Comparison of ENCODE assay signal across 19 cellular contexts in genomic region chr11:116112031-116112935, GRCh38.
A peak's percentile ranks its signal among the peaks of the same experiment; 100 is the strongest.
DNase-seq lines count a peak whose midpoint lies in the region; TF ChIP-seq lines count a peak whose summit lies in the region.
"Had no signal": no experiment of that assay in that cellular context is flagged by ENCODE, and none has a peak within 500 bp of the region (broad histone marks: within the 10 kb centered on the region; RNA-seq: fewer than 3 reads in every experiment).

No MANE protein-coding gene starts in this region.

- H2AFZ ChIP-seq in MM.1S (ENCODE audit: low read length): no peak overlapping the region
- H2AFZ ChIP-seq: GM23248, neural progenitor cell had no signal

- no peaks in the 10 kb centered on the region for H3F3A ChIP-seq in MM.1S (ENCODE audit: insufficient read depth, low read length)

- no peaks in the 10 kb centered on the region for H3K9me3 ChIP-seq in MM.1S (replicated peaks; ENCODE audit: insufficient read depth, low read length)
- H3K9me3 ChIP-seq: mucosa of descending colon had no signal

- no peaks in the 10 kb centered on the region for H3K9me2 ChIP-seq in MM.1S (replicated peaks; ENCODE audit: insufficient read depth, low read length)

- TF ChIP-seq CTCF in MM.1S (IDR thresholded peaks at IDR 0.05; ENCODE audit: low read length): no peak

- H3K9ac ChIP-seq in MM.1S (ENCODE audit: low read length): no peak overlapping the region
- H3K9ac ChIP-seq: GM23248, neural progenitor cell had no signal

- H3K4me2 ChIP-seq in MM.1S (ENCODE audit: low read depth, low read length): no peak overlapping the region
- H3K4me2 ChIP-seq: neural progenitor cell had no signal

- H3K36me3 ChIP-seq in MM.1S (replicated peaks; ENCODE audit: insufficient read depth, low read length): no peaks in the 10 kb centered on the region
- H3K36me3 ChIP-seq: breast epithelium, heart right ventricle, neural progenitor cell had no signal

- H3K4me1 ChIP-seq in MM.1S (ENCODE audit: low read length): no peaks in the 10 kb centered on the region
- H3K4me1 ChIP-seq: breast epithelium had no signal

- H3K27me3 ChIP-seq in MM.1S (replicated peaks; ENCODE audit: insufficient read depth, low read length): no peaks in the 10 kb centered on the region
- H3K27me3 ChIP-seq: breast epithelium had no signal

- H3K4me3 ChIP-seq in MM.1S (ENCODE audit: low read length): no peak overlapping the region
- H3K4me3 ChIP-seq: breast epithelium, GM23248, heart right ventricle, mucosa of descending colon, neural progenitor cell had no signal

- no peaks in the 10 kb centered on the region for H4K20me1 ChIP-seq in MM.1S (ENCODE audit: insufficient read depth, low read length)

- no peak overlapping the region for H3K27ac ChIP-seq in MM.1S (ENCODE audit: low read length)
- H3K27ac ChIP-seq: breast epithelium, GM23248, heart right ventricle, neural progenitor cell had no signal

- no peaks in the 10 kb centered on the region for H3K79me2 ChIP-seq in MM.1S (ENCODE audit: low read length)

- DNase-seq in NCI-H1436 (lab: John Stamatoyannopoulos, UW) (peak; percentile 70), NCI-H345 (lab: John Stamatoyannopoulos, UW) (peak; percentile 20), ecto neural progenitor cell (ENCODE audit: low spot score) (peak; percentile 38), nucleus accumbens (lab: John Stamatoyannopoulos, UW) (peak in 33 of 56 donors; percentile 7 to 67 (median 30)), AG20443 (ENCODE audit: low spot score) (no peak), iPS-NIHi7 (ENCODE audit: extremely low spot score) (no peak), MM.1S (no peak)
- DNase-seq: activated CD4-positive, alpha-beta memory T cell treated with anti-CD3 and anti-CD28 coated beads, Interleukin-2, amount 10 ng/mL, durations not matched to agents 7 days and 5 days; activated gamma-delta T cell; CD4-positive, alpha-beta memory T cell; DMS79; GM23248; heart right ventricle; mucosa of descending colon; NCI-H82; small intestine; stimulated activated naive CD4-positive, alpha-beta T cell had no signal

Comparison
In these comparisons a context has a peak if more than half of its experiments do, and no peak if none do; other contexts are left out.
1. DNase-seq: peak in NCI-H1436 (single experiment), NCI-H345 (single experiment), ecto neural progenitor cell (single experiment) and nucleus accumbens (33 of 56); none in AG20443 (single experiment), iPS-NIHi7 (single experiment) and MM.1S (single experiment).